Comparison of ENCODE assay signal across 20 cellular contexts in genomic region chr12:26697217-26697616, GRCh38.
A peak's percentile ranks its signal among the peaks of the same experiment; 100 is the strongest.
DNase-seq lines count a peak whose midpoint lies in the region; ATAC-seq, FAIRE-seq and TF ChIP-seq lines count a peak whose summit lies in the region.
"Had no signal": no experiment of that assay in that cellular context is flagged by ENCODE, and none has a peak within 500 bp of the region (broad histone marks: within the 10 kb centered on the region; RNA-seq: fewer than 3 reads in every experiment).

No MANE protein-coding gene starts in this region.

- H3K4me2 ChIP-seq in K562 (ENCODE audit: insufficient read depth, low read length) (no peak overlapping the region), skeletal muscle satellite cell (ENCODE audit: low read length) (peak overlapping the region; percentile 47)

- no peak overlapping the region for H3K9ac ChIP-seq in K562 (ENCODE audit: insufficient read depth in 1 of 2, low read depth in 2 of 2, low read length in 2 of 2)
- no peak overlapping the region for H3K9ac ChIP-seq in skeletal muscle satellite cell (ENCODE audit: low read depth, low read length)

- peaks cover 30% of the 10 kb centered on the region for H3K4me1 ChIP-seq in Panc1 (ENCODE audit: control insufficient read depth, insufficient read depth, low read length)
- peaks cover 0 to 17% of the 10 kb centered on the region in 2 experiments; a peak in 3 of 5 replicates for H3K4me1 ChIP-seq in K562 (replicated peaks in 1 of 2; ENCODE audit: control insufficient read depth in 2 of 2, insufficient read depth in 2 of 2, low read length in 2 of 2)
- peaks cover 33% of the 10 kb centered on the region for H3K4me1 ChIP-seq in skeletal muscle satellite cell (ENCODE audit: control insufficient read depth, insufficient read depth, low read length)

- no peak overlapping the region for H3K4me3 ChIP-seq in Panc1 (ENCODE audit: low read depth in 2 of 2, low read length in 2 of 2)
- H3K4me3 ChIP-seq in K562, result no peak overlapping the region
- no peak overlapping the region for H3K4me3 ChIP-seq in epithelial cell of esophagus (ENCODE audit: low read length)
- no peak overlapping the region for H3K4me3 ChIP-seq in skeletal muscle satellite cell (ENCODE audit: low read length)

- FAIRE-seq in K562 (lab: Jason Lieb, UNC) (peak; percentile 11), D721Med (lab: Jason Lieb, UNC) (no peak)

- CTCF ChIA-PET in Panc1 (lab: Charles Lee) (no interaction called here), K562 (lab: Yijun Ruan, JAX; ENCODE audit: low intra/inter-chr PET ratio) (no interaction called here)

- in situ Hi-C loops in Panc1 (cut with HindIII; ENCODE audit: low pct_unique_long_range_greater_than_20kb, low sequenced_read_pairs) (no loop called here), K562 (cut with MboI) (no loop called here)

- H3K36me3 ChIP-seq in Panc1 (ENCODE audit: control insufficient read depth, insufficient read depth, low read length), result 0 out of 2 replicates have a peak, but pooled peaks cover 2% of the 10 kb centered on the region
- H3K36me3 ChIP-seq in K562 (ENCODE audit: control insufficient read depth, insufficient read depth, low read length), result no peaks in the 10 kb centered on the region
- no peaks in the 10 kb centered on the region for H3K36me3 ChIP-seq in skeletal muscle satellite cell (ENCODE audit: insufficient read depth, low read length)

- H4K20me1 ChIP-seq in K562 (replicated peaks; ENCODE audit: control insufficient read depth, insufficient read depth, low read length), result no peaks in the 10 kb centered on the region

- DNase-seq in Panc1 (ENCODE audit: low read depth, low spot score) (no peak), K562 (ENCODE audit: extremely low read depth in 1 of 4, low spot score in 3 of 4) (no peak), epithelial cell of esophagus (ENCODE audit: low read depth) (peak; percentile 14), D721Med (ENCODE audit: insufficient read length, low spot score) (no peak), hepatic stellate cell (ENCODE audit: low spot score) (no peak)
- DNase-seq: ACHN, AML-193, COR-L47, DMS153, KBM-7, NCI-H1436, NCI-H2029, NCI-H2171, NCI-H446, NCI-H69, RPMI8226, SIG-M5 had no signal

- TF ChIP-seq RAD21 in K562 (CRISPR knock-in tag; conservative IDR thresholded peaks at IDR 0.05 in 1 of 2, IDR thresholded peaks at IDR 0.05 in 1 of 2), result no peak

- 68% methylated on average over 3 of the region's 3 CpGs for WGBS in K562 (ENCODE audit: insufficient coverage, low coverage, missing lambda C conversion rate)

- H3K9me3 ChIP-seq in Panc1 (ENCODE audit: control insufficient read depth, insufficient read depth, low read depth, low read length) (no peaks in the 10 kb centered on the region; the same call in 1 of the 2 replicates), K562 (replicated peaks; ENCODE audit: control insufficient read depth, insufficient read depth, low read depth, low read length) (no peaks in the 10 kb centered on the region), skeletal muscle satellite cell (replicated peaks; ENCODE audit: low read length) (no peaks in the 10 kb centered on the region)

- no peak for TF ChIP-seq POLR2A in K562 (conservative IDR thresholded peaks at IDR 0.05)

- no peak for TF ChIP-seq EP300 in K562 (IDR thresholded peaks at IDR 0.05; ENCODE audit: low read length)

- H3K9me1 ChIP-seq in K562 (ENCODE audit: control insufficient read depth, insufficient read depth, low read length), result no peaks in the 10 kb centered on the region

- POLR2A ChIA-PET in Panc1 (lab: Charles Lee) (interaction anchor here (0.6 kb wide), 1 partner anchor 956 kb away, joined by 3 read pairs; no protein-coding TSS in a partner anchor), K562 (lab: Yijun Ruan, JAX) (interaction anchor here (0.7 kb wide), 1 partner anchor 1501 kb away, joined by 3 read pairs; no protein-coding TSS in a partner anchor)

- TF ChIP-seq CTCF in Panc1 (IDR thresholded peaks at IDR 0.05) (no peak), K562 (IDR thresholded peaks at IDR 0.05 in 2 of 3, conservative IDR thresholded peaks at IDR 0.05 in 1 of 3; ENCODE audit: insufficient read depth in 2 of 3, low read depth in 1 of 3, low read length in 3 of 3) (no peak), epithelial cell of esophagus (IDR thresholded peaks at IDR 0.05; ENCODE audit: insufficient read depth, low read depth, low read length, missing control alignments) (no peak), D721Med (IDR thresholded peaks at IDR 0.05; ENCODE audit: insufficient read depth, missing control alignments) (no peak)

- intact Hi-C loops in Panc1 (cut with micrococcal nuclease; ENCODE audit: unreplicated experiment) (no loop called here), K562 (cut with micrococcal nuclease) (no loop called here)

- no TSS peak for BruUV-seq in Panc1 (replicated peaks; lab: Mats Ljungman, UMichigan)
- no TSS peak for BruUV-seq in K562 (replicated peaks; lab: Mats Ljungman, UMichigan)

- H3K27ac ChIP-seq in Panc1 (ENCODE audit: low read length) (peak overlapping the region; percentile 76; the same call in 1 of the 2 replicates), K562 (ENCODE audit: extremely low read depth, low read depth, low read length) (peak overlapping the region; percentile 63; the same call in 2 of the 3 replicates)

- H2AFZ ChIP-seq in K562 (ENCODE audit: low read depth, low read length), result peak overlapping the region; percentile 90; the same call in 1 of the 2 replicates

- ATAC-seq in Panc1 (no peak), K562 (no peak), GM18907 (IDR thresholded peaks at IDR 0.05; ENCODE audit: unreplicated experiment) (no peak)
- ATAC-seq: HCT116 had no signal

- H3K27me3 ChIP-seq in Panc1 (ENCODE audit: control insufficient read depth, insufficient read depth, low read length), result no peaks in the 10 kb centered on the region
- H3K27me3 ChIP-seq in K562 (ENCODE audit: control insufficient read depth in 2 of 2, insufficient read depth in 2 of 2, low read length in 2 of 2), result no peaks in the 10 kb centered on the region
- no peaks in the 10 kb centered on the region for H3K27me3 ChIP-seq in skeletal muscle satellite cell (ENCODE audit: control insufficient read depth, insufficient read depth, low read length)

- H3K79me2 ChIP-seq in K562 (ENCODE audit: control insufficient read depth, insufficient read depth, low read length), result no peaks in the 10 kb centered on the region

TF ChIP-seq in K562, 482 proteins besides CTCF, POLR2A, EP300 and RAD21:
- TF ChIP-seq CEBPB (tag; IDR thresholded peaks at IDR 0.05) (no peak), GABPA (tag; conservative IDR thresholded peaks at IDR 0.05; ENCODE audit: low read depth) (0 out of 2 replicates have a peak, but pooled peaks have one; percentile 1)
